In the genomic region with DNA sequence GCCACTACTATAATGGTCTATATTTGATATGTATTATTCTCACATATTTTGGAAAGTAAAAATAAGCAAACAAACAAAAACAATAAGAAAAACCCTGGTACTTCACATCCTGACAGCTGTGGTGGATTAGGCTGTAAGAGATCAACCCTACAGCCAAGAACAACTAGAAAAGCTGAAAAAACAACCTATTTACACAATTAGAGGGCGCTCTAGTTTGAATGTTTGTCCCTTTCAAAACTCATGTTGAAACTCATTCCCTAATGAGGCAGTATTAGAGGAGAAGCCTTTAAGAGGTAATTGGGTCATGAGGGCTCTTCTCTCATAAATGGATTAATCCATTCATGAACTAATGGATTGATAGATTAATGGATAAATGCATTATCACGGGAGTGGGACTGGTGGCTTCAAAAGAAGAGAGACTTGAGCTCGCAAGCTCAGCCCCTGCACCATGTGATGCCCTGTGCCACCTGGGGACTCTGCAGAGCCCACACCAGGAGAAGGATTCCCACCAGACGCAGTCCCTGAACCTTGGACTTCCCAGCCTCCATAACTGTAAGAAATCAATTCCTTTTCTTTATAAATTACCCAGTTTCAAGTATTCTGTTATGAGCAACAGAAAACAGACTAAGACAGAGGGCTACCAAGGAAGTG, we compare ENCODE assay signal across 13 cellular contexts.
DNase-seq lines count a peak whose midpoint lies in the region; FAIRE-seq and TF ChIP-seq lines count a peak whose summit lies in the region.
"Had no signal": no experiment of that assay in that cellular context is flagged by ENCODE, and none has a peak within 500 bp of the region (broad histone marks: within the 10 kb centered on the region; RNA-seq: fewer than 3 reads in every experiment).

No MANE protein-coding gene starts in this region.

- CTCF ChIA-PET in HEK293T (lab: Yijun Ruan, JAX) = no interaction called here

- no peak for DNase-seq in D721Med (ENCODE audit: insufficient read length, low spot score)
- DNase-seq in NCI-H1436 (lab: John Stamatoyannopoulos, UW) = peak; percentile 31
- DNase-seq in SK-MEL-5 (ENCODE audit: low read depth, low spot score) = peak; percentile 44
- DNase-seq in iPS-NIHi7 (ENCODE audit: extremely low spot score) = peak; percentile 30
- DNase-seq in central memory CD4-positive, alpha-beta T cell = no peak
- DNase-seq in NCI-H524 treated with DMSO at 0.1 percent for 48 hours (lab: John Stamatoyannopoulos, UW) = no peak
- no peak for DNase-seq in activated CD8-positive, alpha-beta memory T cell treated with anti-CD3 and anti-CD28 coated beads, Interleukin-2, amount 50 U/mL, for 48 hours
- no peak for DNase-seq in HEK293T (ENCODE audit: extremely low spot score)
- DNase-seq: activated naive CD4-positive, alpha-beta T cell treated with anti-CD3 and anti-CD28 coated beads, Interleukin-2, amount 10 ng/mL, durations not matched to agents 7 days and 5 days; naive thymus-derived CD8-positive, alpha-beta T cell; NCI-H510A treated with DMSO at 0.1 percent for 48 hours; stimulated activated CD4-positive, alpha-beta T cell treated with anti-CD3 and anti-CD28 coated beads, Interleukin-2, amount 100 ng/mL, for 48 hours had no signal

- no peak for TF ChIP-seq CTCF in D721Med (IDR thresholded peaks at IDR 0.05; ENCODE audit: insufficient read depth, missing control alignments)

- in situ Hi-C loops in SK-MEL-5 (cut with HindIII; ENCODE audit: low pct_unique_long_range_greater_than_20kb, low sequenced_read_pairs) = no loop called here

- peak; percentile 75 for FAIRE-seq in D721Med (lab: Jason Lieb, UNC)
- FAIRE-seq: urothelium cell line had no signal

- POLR2A ChIA-PET in HEK293T (lab: Yijun Ruan, JAX) = no interaction called here

TF ChIP-seq in HEK293T, 16 proteins besides CTCF, POLR2A, EP300 and RAD21:
- no peak for TF ChIP-seq ZNF384 (IDR thresholded peaks at IDR 0.05)
- no peak for TF ChIP-seq ELF4 (IDR thresholded peaks at IDR 0.05)
- TF ChIP-seq LEF1 (IDR thresholded peaks at IDR 0.05; ENCODE audit: borderline replicate concordance) = no peak
- no peak for TF ChIP-seq ARNT (IDR thresholded peaks at IDR 0.05)
- no peak for TF ChIP-seq FOXK2 (IDR thresholded peaks at IDR 0.05)
- TF ChIP-seq BHLHE40 (IDR thresholded peaks at IDR 0.05; ENCODE audit: borderline replicate concordance) = no peak
- no peak for TF ChIP-seq FOXM1 (IDR thresholded peaks at IDR 0.05; ENCODE audit: borderline replicate concordance)
- TF ChIP-seq FOXA1 (IDR thresholded peaks at IDR 0.05) = no peak
- TF ChIP-seq TARDBP (IDR thresholded peaks at IDR 0.05) = no peak
- TF ChIP-seq, protein P1, sequence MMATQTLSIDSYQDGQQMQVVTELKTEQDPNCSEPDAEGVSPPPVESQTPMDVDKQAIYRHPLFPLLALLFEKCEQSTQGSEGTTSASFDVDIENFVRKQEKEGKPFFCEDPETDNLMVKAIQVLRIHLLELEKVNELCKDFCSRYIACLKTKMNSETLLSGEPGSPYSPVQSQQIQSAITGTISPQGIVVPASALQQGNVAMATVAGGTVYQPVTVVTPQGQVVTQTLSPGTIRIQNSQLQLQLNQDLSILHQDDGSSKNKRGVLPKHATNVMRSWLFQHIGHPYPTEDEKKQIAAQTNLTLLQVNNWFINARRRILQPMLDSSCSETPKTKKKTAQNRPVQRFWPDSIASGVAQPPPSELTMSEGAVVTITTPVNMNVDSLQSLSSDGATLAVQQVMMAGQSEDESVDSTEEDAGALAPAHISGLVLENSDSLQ (IDR thresholded peaks at IDR 0.05) = no peak
- no peak for TF ChIP-seq L3MBTL2 (conservative IDR thresholded peaks at IDR 0.05)
- TF ChIP-seq SP1 (IDR thresholded peaks at IDR 0.05) = no peak
- no peak for TF ChIP-seq CTBP1 (IDR thresholded peaks at IDR 0.05; ENCODE audit: borderline replicate concordance)
- TF ChIP-seq NFRKB (IDR thresholded peaks at IDR 0.05) = no peak
- TF ChIP-seq HDGF (IDR thresholded peaks at IDR 0.05; ENCODE audit: borderline replicate concordance) = no peak
- TF ChIP-seq SUZ12 (IDR thresholded peaks at IDR 0.05) = no peak

Comparison
In these comparisons a context has a peak if more than half of its experiments do, and no peak if none do; other contexts are left out.
1. DNase-seq: peak in NCI-H1436 (single experiment), SK-MEL-5 (single experiment) and iPS-NIHi7 (single experiment); none in D721Med (single experiment), central memory CD4-positive, alpha-beta T cell (single experiment), NCI-H524 treated with DMSO at 0.1 percent for 48 hours (single experiment), activated CD8-positive, alpha-beta memory T cell treated with anti-CD3 and anti-CD28 coated beads, Interleukin-2, amount 50 U/mL, for 48 hours (single experiment) and HEK293T (single experiment).